8 cellular contexts compared by ENCODE assay signal in genomic region chr2:183124957-183125255, GRCh38. TPM values are rescaled to one million over a fixed set of nuclear protein-coding genes. Genes with fewer than 3 reads are reported as not detected.
DNase-seq lines count a peak whose midpoint lies in the region; TF ChIP-seq lines count a peak whose summit lies in the region.

No MANE protein-coding gene starts in this region.

- no peaks in the 10 kb centered on the region for H3K9me3 Mint-ChIP-seq in CD4-positive, alpha-beta memory T cell

- H2AFZ ChIP-seq in OCI-LY1 (ENCODE audit: low read length) = peak overlapping the region; percentile 64; the same call in 1 of the 2 replicates
- peak overlapping the region; percentile 92 for H2AFZ ChIP-seq in neuron (ENCODE audit: low read depth, low read length)

- no peaks in the 10 kb centered on the region for H3K9me3 ChIP-seq in CD4-positive, alpha-beta memory T cell (ENCODE audit: control insufficient read depth in 1 of 2, low read length in 2 of 2)
- no peaks in the 10 kb centered on the region for H3K9me3 ChIP-seq in OCI-LY1 (ENCODE audit: low read length)
- H3K9me3 ChIP-seq in endocrine pancreas (ENCODE audit: control insufficient read depth, low read length) = no peaks in the 10 kb centered on the region
- no peaks in the 10 kb centered on the region for H3K9me3 ChIP-seq in neuron (ENCODE audit: low read length)

- peaks cover 6 to 18% of the 10 kb centered on the region in 2 donors for H3K36me3 Mint-ChIP-seq in CD4-positive, alpha-beta memory T cell

- CTCF ChIA-PET in CD4-positive, alpha-beta memory T cell (lab: Charles Lee; ENCODE audit: partially characterized antibody) = interaction anchor here (0.9 to 1.3 kb wide), 3 partner anchors 46 to 87 kb away, joined by 3 to 4 read pairs (median 3); partner anchors contain the start of gene DUSP19

- H3K4me1 Mint-ChIP-seq in CD4-positive, alpha-beta memory T cell = peaks cover 18 to 36% (median 31%) of the 10 kb centered on the region in 4 donors

- H3K4me2 ChIP-seq in OCI-LY1 (ENCODE audit: low read length) = peak overlapping the region; percentile 94

- H3K4me1 ChIP-seq in CD4-positive, alpha-beta memory T cell (ENCODE audit: insufficient read depth, low read length) = peaks cover 24% of the 10 kb centered on the region
- H3K4me1 ChIP-seq in OCI-LY1 (ENCODE audit: insufficient read depth, low read length, severe bottlenecking) (peaks cover 32% of the 10 kb centered on the region), endocrine pancreas (ENCODE audit: control insufficient read depth, insufficient read depth, low read length) (peaks cover 6% of the 10 kb centered on the region), neuron (ENCODE audit: insufficient read depth, low read length) (peaks cover 11% of the 10 kb centered on the region)

- H4K20me1 ChIP-seq in OCI-LY1 (ENCODE audit: insufficient read depth, low read length) = no peaks in the 10 kb centered on the region

- no peaks in the 10 kb centered on the region for H3K9me2 ChIP-seq in OCI-LY1 (ENCODE audit: low read depth, low read length)

- peaks cover 5% of the 10 kb centered on the region in 2 donors for H3K27me3 Mint-ChIP-seq in CD4-positive, alpha-beta memory T cell

- H3F3A ChIP-seq in OCI-LY1 (ENCODE audit: insufficient read depth, low read length) = no peaks in the 10 kb centered on the region

- POLR2A ChIA-PET in CD4-positive, alpha-beta memory T cell (lab: Charles Lee; ENCODE audit: partially characterized antibody) = interaction anchor here (0.9 to 2.3 kb wide), 3 partner anchors 46 to 87 kb away, joined by 3 to 11 read pairs (median 5); partner anchors contain the start of genes DUSP19 and NCKAP1

- DNase-seq in CD4-positive, alpha-beta memory T cell = no peak
- DNase-seq in NCI-H748 treated with DMSO at 0.1 percent for 48 hours (lab: John Stamatoyannopoulos, UW) = no peak
- no peak for DNase-seq in glomerular visceral epithelial cell (ENCODE audit: extremely low spot score)
- DNase-seq in AG08396 (ENCODE audit: low spot score) = no peak
- DNase-seq in AML-193 (lab: John Stamatoyannopoulos, UW) = no peak

- H3K36me3 ChIP-seq in CD4-positive, alpha-beta memory T cell (ENCODE audit: insufficient read depth, low read length) = peaks cover 5% of the 10 kb centered on the region
- H3K36me3 ChIP-seq in OCI-LY1 (ENCODE audit: insufficient read depth, low read length) (peaks cover 14% of the 10 kb centered on the region), endocrine pancreas (ENCODE audit: control insufficient read depth, insufficient read depth, low read length) (no peaks in the 10 kb centered on the region), neuron (ENCODE audit: insufficient read depth, low read length) (peaks cover 11% of the 10 kb centered on the region)

- TF ChIP-seq CTCF in OCI-LY1 (IDR thresholded peaks at IDR 0.05; ENCODE audit: low read length) = no peak

- H3K9ac ChIP-seq in OCI-LY1 (ENCODE audit: low read length) (peak overlapping the region; percentile 83), endocrine pancreas (ENCODE audit: control insufficient read depth, insufficient read depth, low read length) (peak overlapping the region; percentile 44)

- peak overlapping the region; percentile 85 to 94 for H3K4me3 ChIP-seq in CD4-positive, alpha-beta memory T cell (ENCODE audit: low read length in 2 of 2)
- H3K4me3 ChIP-seq in OCI-LY1 (ENCODE audit: low read depth, low read length, poor library complexity, severe bottlenecking) = peak overlapping the region; percentile 97
- peak overlapping the region; percentile 99 for H3K4me3 ChIP-seq in endocrine pancreas (ENCODE audit: control insufficient read depth, insufficient read depth, low read length)
- peak overlapping the region; percentile 75 for H3K4me3 ChIP-seq in neuron (ENCODE audit: low read length)

- peaks cover 54% of the 10 kb centered on the region for H3K79me2 ChIP-seq in OCI-LY1 (ENCODE audit: insufficient read depth, low read length)

- peak overlapping the region; percentile 97 to 98 (median 98) for H3K27ac Mint-ChIP-seq in CD4-positive, alpha-beta memory T cell

- peak overlapping the region; percentile 93 to 98 (median 96) for H3K4me3 Mint-ChIP-seq in CD4-positive, alpha-beta memory T cell

- intact Hi-C loops in CD4-positive, alpha-beta memory T cell (cut with micrococcal nuclease) = loop anchor here (1.0 kb wide), 3 partner anchors 47 to 409 kb away; partner anchors contain the start of genes DNAJC10, DUSP19 and NCKAP1

- H3K27ac ChIP-seq in CD4-positive, alpha-beta memory T cell (ENCODE audit: low read depth, low read length) = peak overlapping the region; percentile 73
- peak overlapping the region; percentile 84 for H3K27ac ChIP-seq in OCI-LY1 (ENCODE audit: low read depth, low read length, poor library complexity, severe bottlenecking)

- no peaks in the 10 kb centered on the region for H3K27me3 ChIP-seq in CD4-positive, alpha-beta memory T cell (ENCODE audit: insufficient read depth, low read length)
- no peaks in the 10 kb centered on the region for H3K27me3 ChIP-seq in OCI-LY1 (ENCODE audit: insufficient read depth, low read length)
- no peaks in the 10 kb centered on the region for H3K27me3 ChIP-seq in endocrine pancreas (ENCODE audit: control insufficient read depth, insufficient read depth, low read length)
- H3K27me3 ChIP-seq in neuron (ENCODE audit: insufficient read depth, low read length) = no peaks in the 10 kb centered on the region

RNA-seq across cellular contexts. Expression of gene NUP35, which starts 0.7 kb away (rescaled TPM):
- 10 to 100 TPM; 15.9 to 24.0 TPM for total RNA-seq in CD4-positive, alpha-beta memory T cell
- 1 to 10 TPM; 5.1 to 8.7 TPM for polyA plus RNA-seq in CD4-positive, alpha-beta memory T cell

RNA-seq across cellular contexts. Expression of gene DUSP19, which starts 46.4 kb away (rescaled TPM):
- 1 to 10 TPM; 3.3 to 3.7 TPM for total RNA-seq in CD4-positive, alpha-beta memory T cell
- 1 to 10 TPM in 1 of 2 donors, under 1 TPM in 1; 0.49 to 1.4 TPM for polyA plus RNA-seq in CD4-positive, alpha-beta memory T cell
